Comparison of ENCODE assay signal across 8 cellular contexts in the genomic region with DNA sequence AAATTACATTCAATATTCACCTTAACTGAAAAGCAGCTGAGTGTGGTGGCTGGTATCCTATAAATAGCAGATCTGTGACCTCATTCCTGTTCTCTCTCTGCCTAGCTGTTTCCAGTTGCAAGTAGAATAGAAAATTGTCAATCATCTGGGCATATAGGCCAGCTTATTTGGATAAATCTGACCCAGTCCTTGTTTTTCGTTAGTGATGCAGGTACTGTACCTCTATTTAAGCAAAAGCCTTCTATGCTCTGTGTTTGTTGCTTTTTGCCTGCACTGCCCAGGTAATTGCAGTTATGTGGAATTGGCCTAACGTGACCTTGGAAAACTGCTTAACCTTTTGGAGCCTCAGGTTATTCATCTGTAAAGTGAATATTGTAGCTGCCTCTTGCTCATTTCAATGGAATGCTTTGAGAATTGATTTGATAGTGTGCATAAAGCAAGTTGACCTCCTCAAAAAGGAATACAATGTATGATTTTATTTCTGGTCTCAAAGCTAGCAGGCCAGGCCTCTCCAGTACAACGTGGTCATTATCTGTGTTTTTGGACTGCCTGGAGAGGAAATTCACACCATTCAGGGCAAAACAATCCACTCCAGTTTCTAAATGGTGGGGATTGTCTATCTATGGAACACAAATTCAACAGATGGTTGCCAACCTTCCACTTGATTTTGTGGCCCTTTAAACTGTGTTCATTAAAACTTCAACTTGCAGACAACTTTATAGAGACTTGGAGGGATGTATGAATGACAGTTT.
A peak's percentile ranks its signal among the peaks of the same experiment; 100 is the strongest.
DNase-seq lines count a peak whose midpoint lies in the region; ATAC-seq, FAIRE-seq and TF ChIP-seq lines count a peak whose summit lies in the region.

No MANE protein-coding gene starts in this region.

- H3K9me1 ChIP-seq in K562 (ENCODE audit: control insufficient read depth, insufficient read depth, low read length) = no peaks in the 10 kb centered on the region

- peaks cover 2% of the 10 kb centered on the region for H3K27me3 Mint-ChIP-seq in activated CD4-positive, alpha-beta T cell treated with anti-CD3 and anti-CD28 coated beads, Interleukin-2, amount 10 ng/mL, durations not matched to agents 7 days and 5 days

- no peaks in the 10 kb centered on the region for H4K20me1 ChIP-seq in K562 (replicated peaks; ENCODE audit: control insufficient read depth, insufficient read depth, low read length)

- TF ChIP-seq CTCF in K562 (IDR thresholded peaks at IDR 0.05 in 2 of 3, conservative IDR thresholded peaks at IDR 0.05 in 1 of 3; ENCODE audit: insufficient read depth in 2 of 3, low read depth in 1 of 3, low read length in 3 of 3) = no peak

- CTCF ChIA-PET in K562 (lab: Yijun Ruan, JAX; ENCODE audit: low intra/inter-chr PET ratio) = no interaction called here
- CTCF ChIA-PET in activated CD4-positive, alpha-beta T cell treated with anti-CD3 and anti-CD28 coated beads, Interleukin-2, amount 10 ng/mL, durations not matched to agents 7 days and 5 days (lab: Charles Lee) = no interaction called here

- peaks cover 0 to 18% of the 10 kb centered on the region in 2 experiments; a peak in 4 of 5 replicates for H3K4me1 ChIP-seq in K562 (replicated peaks in 1 of 2; ENCODE audit: control insufficient read depth in 2 of 2, insufficient read depth in 2 of 2, low read length in 2 of 2)

- POLR2A ChIA-PET in K562 (lab: Yijun Ruan, JAX) = interaction anchor here (0.6 kb wide), 1 partner anchor 198 kb away, joined by 3 read pairs; no protein-coding TSS in a partner anchor
- POLR2A ChIA-PET in activated CD4-positive, alpha-beta T cell treated with anti-CD3 and anti-CD28 coated beads, Interleukin-2, amount 10 ng/mL, durations not matched to agents 7 days and 5 days (lab: Charles Lee) = no interaction called here

- no peak for TF ChIP-seq EP300 in K562 (IDR thresholded peaks at IDR 0.05; ENCODE audit: low read length)

- H3K27me3 ChIP-seq in K562 (ENCODE audit: control insufficient read depth in 2 of 2, insufficient read depth in 2 of 2, low read length in 2 of 2) = no peaks in the 10 kb centered on the region

- whole genome bisulfite sequencing in K562 (ENCODE audit: insufficient coverage, low coverage, missing lambda C conversion rate) = 46% methylated on average over 3 of the region's 3 CpGs

- FAIRE-seq in K562 (lab: Jason Lieb, UNC) = no peak

- no peaks in the 10 kb centered on the region for H3K79me2 ChIP-seq in K562 (ENCODE audit: control insufficient read depth, insufficient read depth, low read length)

- no peak overlapping the region for H3K27ac Mint-ChIP-seq in activated CD4-positive, alpha-beta T cell treated with anti-CD3 and anti-CD28 coated beads, Interleukin-2, amount 10 ng/mL, durations not matched to agents 7 days and 5 days

- BruUV-seq in K562 (replicated peaks; lab: Mats Ljungman, UMichigan) = no TSS peak

- H2AFZ ChIP-seq in K562 (ENCODE audit: low read depth, low read length) = peak overlapping the region; percentile 74

- H3K4me1 Mint-ChIP-seq in activated CD4-positive, alpha-beta T cell treated with anti-CD3 and anti-CD28 coated beads, Interleukin-2, amount 10 ng/mL, durations not matched to agents 7 days and 5 days = no peaks in the 10 kb centered on the region

- TF ChIP-seq POLR2A in K562 (conservative IDR thresholded peaks at IDR 0.05) = no peak

- no peak for TF ChIP-seq RAD21 in K562 (CRISPR knock-in tag; conservative IDR thresholded peaks at IDR 0.05 in 1 of 2, IDR thresholded peaks at IDR 0.05 in 1 of 2)

- H3K36me3 Mint-ChIP-seq in activated CD4-positive, alpha-beta T cell treated with anti-CD3 and anti-CD28 coated beads, Interleukin-2, amount 10 ng/mL, durations not matched to agents 7 days and 5 days (ENCODE audit: low read depth) = no peaks in the 10 kb centered on the region

- no peaks in the 10 kb centered on the region for H3K9me3 Mint-ChIP-seq in activated CD4-positive, alpha-beta T cell treated with anti-CD3 and anti-CD28 coated beads, Interleukin-2, amount 10 ng/mL, durations not matched to agents 7 days and 5 days

- intact Hi-C loops in K562 (cut with micrococcal nuclease) = loop anchor here (5.0 kb wide), 2 partner anchors 114 to 511 kb away; partner anchors contain the start of gene CITED2

- DNase-seq in DMS153 treated with DMSO at 0.1 percent for 48 hours (lab: John Stamatoyannopoulos, UW; ENCODE audit: unreplicated experiment) (peak; percentile 23), HT1080 (ENCODE audit: low read depth) (peak; percentile 5), K562 (ENCODE audit: extremely low read depth in 1 of 4, low spot score in 3 of 4) (no peak), midbrain (lab: John Stamatoyannopoulos, UW) (peak; percentile 21), AG08395 (ENCODE audit: low spot score) (no peak), GF-D8 (lab: John Stamatoyannopoulos, UW) (no peak)
- no peak for DNase-seq in activated CD4-positive, alpha-beta T cell treated with anti-CD3 and anti-CD28 coated beads, Interleukin-2, amount 10 ng/mL, durations not matched to agents 7 days and 5 days
- DNase-seq in stimulated activated CD4-positive, alpha-beta T cell treated with anti-CD3 and anti-CD28 coated beads, Interleukin-4, amount 100 ng/mL, for 4 hours = no peak

- H3K4me3 Mint-ChIP-seq in activated CD4-positive, alpha-beta T cell treated with anti-CD3 and anti-CD28 coated beads, Interleukin-2, amount 10 ng/mL, durations not matched to agents 7 days and 5 days = no peak overlapping the region

- H3K27ac ChIP-seq in K562 (ENCODE audit: extremely low read depth, low read depth, low read length) = no peak overlapping the region

- no peak for ATAC-seq in K562

- H3K9ac ChIP-seq in K562 (ENCODE audit: insufficient read depth in 1 of 2, low read depth in 2 of 2, low read length in 2 of 2) = no peak overlapping the region

- H3K4me3 ChIP-seq in K562 = no peak overlapping the region

- no peaks in the 10 kb centered on the region for H3K36me3 ChIP-seq in K562 (ENCODE audit: control insufficient read depth, insufficient read depth, low read length)

- peak overlapping the region; percentile 4; the same call in 1 of the 2 replicates for H3K4me2 ChIP-seq in K562 (ENCODE audit: insufficient read depth, low read length)

- in situ Hi-C loops in K562 (cut with MboI) = no loop called here

- no peaks in the 10 kb centered on the region for H3K9me3 ChIP-seq in K562 (replicated peaks; ENCODE audit: control insufficient read depth, insufficient read depth, low read depth, low read length)

TF ChIP-seq in K562, 482 proteins besides CTCF, POLR2A, EP300 and RAD21 (continues in another document):
- TF ChIP-seq ATF3 (IDR thresholded peaks at IDR 0.05) = 0 out of 2 replicates have a peak, but pooled peaks have one; percentile 5
- no peak for TF ChIP-seq ATF3 (CRISPR knock-in tag; conservative IDR thresholded peaks at IDR 0.05)

Comparison
In these comparisons a context has a peak if more than half of its experiments do, and no peak if none do; other contexts are left out.
1. DNase-seq: peak in DMS153 treated with DMSO at 0.1 percent for 48 hours (single experiment), HT1080 (single experiment) and midbrain (single experiment); none in K562 (0 of 4), AG08395 (single experiment), activated CD4-positive, alpha-beta T cell treated with anti-CD3 and anti-CD28 coated beads, Interleukin-2, amount 10 ng/mL, durations not matched to agents 7 days and 5 days (single experiment), GF-D8 (single experiment) and stimulated activated CD4-positive, alpha-beta T cell treated with anti-CD3 and anti-CD28 coated beads, Interleukin-4, amount 100 ng/mL, for 4 hours (0 of 2).